9 cellular contexts compared by ENCODE assay signal in genomic region chr17:82320956-82321927, GRCh38. TPM values are rescaled to one million over a fixed set of nuclear protein-coding genes. Genes with fewer than 3 reads are reported as not detected.
DNase-seq lines count a peak whose midpoint lies in the region; ATAC-seq and TF ChIP-seq lines count a peak whose summit lies in the region.
"Had no signal": no experiment of that assay in that cellular context is flagged by ENCODE, and none has a peak within 500 bp of the region (broad histone marks: within the 10 kb centered on the region; RNA-seq: fewer than 3 reads in every experiment).

No MANE protein-coding gene starts in this region.

- peaks cover 3% of the 10 kb centered on the region for H3F3A ChIP-seq in PC-3 (ENCODE audit: low read length, unreplicated experiment)

- no peak overlapping the region for H3K4me2 ChIP-seq in PC-3 (ENCODE audit: low read length)

- no peak overlapping the region for H3K9ac ChIP-seq in PC-3 (ENCODE audit: low read length)

- H2AFZ ChIP-seq in PC-3 (ENCODE audit: low read length): no peak overlapping the region

- H3K4me1 ChIP-seq in PC-3 (ENCODE audit: insufficient read depth, low read length): no peaks in the 10 kb centered on the region
- peaks cover 0 to 12% (median 4%) of the 10 kb centered on the region in 9 donors for H3K4me1 ChIP-seq in heart right ventricle

- intact Hi-C loops in PC-3 (cut with micrococcal nuclease) (loop anchor here (2.0 kb wide), 1 partner anchor 76 kb away; no protein-coding TSS in a partner anchor), heart right ventricle (cut with DNase I) (loop anchor here (1.0 to 10.0 kb wide), 12 partner anchors 20 to 286 kb away; partner anchors contain the start of genes DCXR (in 1 of the 10) and RAC3 (in 1 of the 10))

- no peaks in the 10 kb centered on the region for H3K36me3 ChIP-seq in PC-3 (ENCODE audit: low read depth, low read length)
- H3K36me3 ChIP-seq in heart right ventricle: peaks cover 0 to 13% (median 0%) of the 10 kb centered on the region in 9 donors

- WGBS in heart right ventricle, 2 donors: 45 to 55% methylated on average over 59 to 65 of the region's 65 CpGs

- POLR2A ChIA-PET in PC-3 (lab: Charles Lee; ENCODE audit: unreplicated experiment): no interaction called here

- no peaks in the 10 kb centered on the region for H3K9me2 ChIP-seq in PC-3 (replicated peaks; ENCODE audit: low read length)

- no peaks in the 10 kb centered on the region for H4K20me1 ChIP-seq in PC-3 (ENCODE audit: low read length)

- H3K27ac ChIP-seq in PC-3 (ENCODE audit: low read length) (no peak overlapping the region), heart right ventricle (peak overlapping the region in 1 of 10 donors; percentile 14)

- peak; percentile 44 for DNase-seq in ELR (ENCODE audit: low read depth)
- no peak for DNase-seq in PC-3
- peak; percentile 75 for DNase-seq in activated T-helper 9 cell treated with anti-CD3 and anti-CD28 coated beads, Interleukin-2, amount 50 U/mL, for 16 hours (ENCODE audit: low read depth)
- peak in 1 of 2 donors; percentile 56 for DNase-seq in heart right ventricle
- peak; percentile 65 to 67 for DNase-seq in stimulated activated CD4-positive, alpha-beta T cell treated with anti-CD3 and anti-CD28 coated beads, Interleukin-2, amount 100 ng/mL, for 48 hours

- no peaks in the 10 kb centered on the region for H3K79me2 ChIP-seq in PC-3 (ENCODE audit: low read length)

- TF ChIP-seq CTCF in PC-3 (conservative IDR thresholded peaks at IDR 0.05; ENCODE audit: low read depth, low read length) (peak; percentile 90), heart right ventricle (IDR thresholded peaks at IDR 0.05) (peak; percentile 80 to 96 (median 89))

- BruUV-seq in PC-3 (replicated peaks; lab: Mats Ljungman, UMichigan): no TSS peak

- CTCF ChIA-PET in PC-3 (lab: Charles Lee): interaction anchor here (1.2 kb wide), 1 partner anchor 74 kb away, joined by 3 read pairs; no protein-coding TSS in a partner anchor

- no peaks in the 10 kb centered on the region for H3K27me3 ChIP-seq in PC-3 (ENCODE audit: low read length)
- peaks cover 0 to 21% (median 11%) of the 10 kb centered on the region in 7 donors for H3K27me3 ChIP-seq in heart right ventricle

- ATAC-seq in PC-3 (peak; percentile 45), heart right ventricle (peak in 7 of 8 donors; percentile 10 to 58 (median 50)), GM18498 (IDR thresholded peaks at IDR 0.05; ENCODE audit: unreplicated experiment) (no peak), HG03469 (IDR thresholded peaks at IDR 0.05; ENCODE audit: unreplicated experiment) (no peak), GM18858 (IDR thresholded peaks at IDR 0.05; ENCODE audit: unreplicated experiment) (no peak)

- no peaks in the 10 kb centered on the region for H3K9me3 ChIP-seq in PC-3 (ENCODE audit: low read length)
- H3K9me3 ChIP-seq in heart right ventricle: no peaks in the 10 kb centered on the region

- H3K4me3 ChIP-seq in PC-3 (ENCODE audit: low read length): no peak overlapping the region
- peak overlapping the region in 2 of 10 donors; percentile 25 to 28 for H3K4me3 ChIP-seq in heart right ventricle

RNA-seq across cellular contexts. Expression of gene CD7, which starts 3.8 kb away (rescaled TPM):
- total RNA-seq in PC-3 (2014; rRNA removed) (0.15 and 0.98 TPM in 2 replicates), heart right ventricle (1 to 10 TPM in 2 of 10 donors, under 1 TPM in 7, not detected in 1; 0.15 to 6.0 (median 0.36) TPM)
- polyA plus RNA-seq in heart right ventricle: under 1 TPM; 0.66 to 0.81 TPM
- total RNA-seq: M059J had no signal

RNA-seq across cellular contexts. Expression of gene SECTM1, which starts 12.3 kb away (rescaled TPM):
- total RNA-seq in PC-3 (2014; rRNA removed) (56.0 and 61.7 TPM in 2 replicates), heart right ventricle (10 to 100 TPM in 1 of 10 donors, 1 to 10 TPM in 9; 1.7 to 29.9 (median 3.9) TPM)
- 1 to 10 TPM; 2.7 to 3.2 TPM for polyA plus RNA-seq in heart right ventricle

RNA-seq across cellular contexts. Expression of gene TEX19, which starts 37.8 kb away (rescaled TPM):
- total RNA-seq in PC-3 (2014; rRNA removed) (0.46 and 1.2 TPM in 2 replicates), heart right ventricle (not detected)
- polyA plus RNA-seq in heart right ventricle: not detected

RNA-seq across cellular contexts. Expression of gene CSNK1D, which starts 47.7 kb away (rescaled TPM):
- total RNA-seq in PC-3 (2014; rRNA removed): 58.6 and 73.5 TPM in 2 replicates
- total RNA-seq in heart right ventricle: 10 to 100 TPM; 56.8 to 72.7 (median 67.8) TPM
- 10 to 100 TPM; 54.4 to 58.1 TPM for polyA plus RNA-seq in heart right ventricle

RNA-seq across cellular contexts. Expression of gene UTS2R, which starts 50.3 kb away (rescaled TPM):
- total RNA-seq in PC-3 (2014; rRNA removed): not detected in 2 replicates
- 1 to 10 TPM in 7 of 10 donors, under 1 TPM in 3; 0.42 to 5.9 (median 1.4) TPM for total RNA-seq in heart right ventricle
- under 1 TPM in 1 of 2 donors, not detected in 1; 0.04 TPM for polyA plus RNA-seq in heart right ventricle
- total RNA-seq: M059J had no signal

Comparison
In these comparisons a context has a peak if more than half of its experiments do, and no peak if none do; other contexts are left out.
1. ATAC-seq: peak in PC-3 (single experiment) and heart right ventricle (7 of 8); none in GM18498 (single experiment), HG03469 (single experiment) and GM18858 (single experiment).